ENCODE assay signal across 9 cellular contexts in the genomic region with DNA sequence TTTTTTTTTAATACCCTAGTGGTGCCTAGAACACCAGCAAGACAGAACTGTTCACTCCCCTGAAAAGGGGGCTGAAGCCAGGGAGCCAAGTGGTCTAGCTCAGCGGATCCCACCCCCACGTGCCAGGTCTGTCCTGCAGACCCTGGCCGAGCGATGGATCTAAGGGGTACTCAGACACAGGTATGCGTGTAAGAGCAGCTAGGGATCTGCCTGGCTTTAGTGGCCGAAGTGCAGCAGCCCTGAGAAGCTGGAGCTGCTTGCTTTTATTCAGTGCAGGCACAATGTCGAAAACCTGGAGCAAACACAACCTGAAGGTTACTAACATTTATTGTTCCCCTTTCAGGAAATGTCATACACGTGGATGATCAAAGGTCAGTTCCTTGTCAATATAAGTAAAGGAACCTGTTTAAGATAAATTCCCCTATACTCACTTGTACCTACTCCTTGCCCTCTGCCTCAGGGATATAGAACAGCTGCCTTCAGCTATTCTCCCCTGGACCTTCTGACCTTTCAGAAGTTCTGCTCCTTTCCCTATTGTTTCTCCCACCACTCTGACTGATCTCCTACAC. TPM values are rescaled to one million over a fixed set of nuclear protein-coding genes. Genes with fewer than 3 reads are reported as not detected.
"Had no signal": no experiment of that assay in that cellular context is flagged by ENCODE, and none has a peak within 500 bp of the region (broad histone marks: within the 10 kb centered on the region; RNA-seq: fewer than 3 reads in every experiment).

No MANE protein-coding gene starts in this region.

- H2AFZ ChIP-seq: GM23338 had no signal

- H3K9me3 ChIP-seq: HAP-1 had no signal

- H3K27ac ChIP-seq: HL-60 had no signal

- FAIRE-seq: H1, H54, K562 had no signal

- H3K4me2 ChIP-seq: GM23338 had no signal

- H3K4me3 ChIP-seq: GM23338, HAP-1, K562 had no signal

- H3K36me3 ChIP-seq: HAP-1 had no signal

- H3K4me1 ChIP-seq: HAP-1 had no signal

- DNase-seq: HFFc6, IMR-90 had no signal

- ATAC-seq: GM23338, HCT116, K562 had no signal

RNA-seq across cellular contexts. Expression of a gene that starts 3.3 kb away (rescaled TPM):
- total RNA-seq: H1 had no signal
- polyA plus RNA-seq: GM23338 had no signal

RNA-seq across cellular contexts. Expression of a gene that starts 27.1 kb away (rescaled TPM):
- total RNA-seq: GM23338, H1 had no signal
- polyA plus RNA-seq: GM23338, H1 had no signal
